Comparison of ENCODE assay signal across 18 cellular contexts in the genomic region with DNA sequence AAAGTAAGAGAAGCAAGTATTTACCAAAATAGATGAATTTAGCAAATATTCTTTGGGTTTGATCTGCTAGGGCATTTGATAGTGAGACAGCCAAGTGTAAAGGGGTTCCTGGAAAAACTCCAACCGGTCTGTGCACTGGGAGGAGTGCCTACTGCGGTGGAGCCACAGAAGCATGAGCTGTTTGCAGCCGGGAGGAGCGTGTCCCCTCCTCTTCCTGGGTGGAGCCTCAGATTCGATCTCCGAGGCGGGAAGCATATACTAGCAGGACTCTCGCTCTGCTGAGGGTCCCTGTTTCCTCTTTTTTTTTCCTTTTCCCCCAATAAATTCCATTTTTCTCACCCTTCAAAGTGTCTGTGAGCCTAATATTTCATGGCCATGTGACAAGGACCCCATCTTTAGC. TPM values are rescaled to one million over a fixed set of nuclear protein-coding genes. Genes with fewer than 3 reads are reported as not detected.
DNase-seq lines count a peak whose midpoint lies in the region; ATAC-seq and TF ChIP-seq lines count a peak whose summit lies in the region.
"Had no signal": no experiment of that assay in that cellular context is flagged by ENCODE, and none has a peak within 500 bp of the region (broad histone marks: within the 10 kb centered on the region; RNA-seq: fewer than 3 reads in every experiment).

No MANE protein-coding gene starts in this region.

- H4K91ac ChIP-seq in neuronal stem cell (ENCODE audit: low read depth, low read length, poor library complexity): no peak overlapping the region

- no peak overlapping the region for H2BK120ac ChIP-seq in neuronal stem cell (ENCODE audit: low read depth, low read length)

- no peak overlapping the region for H3K4me2 ChIP-seq in neuronal stem cell (ENCODE audit: insufficient read depth, low read length, poor library complexity, severe bottlenecking)

- H3K4me3 ChIP-seq in neuronal stem cell (ENCODE audit: low read length in 2 of 2): no peak overlapping the region
- H3K4me3 ChIP-seq: HAP-1 had no signal

- H3K4ac ChIP-seq in neuronal stem cell (ENCODE audit: low read length): no peak overlapping the region

- in situ Hi-C loops in KBM-7 (cut with MboI; ENCODE audit: low pct_unique_long_range_greater_than_20kb, low sequenced_read_pairs): no loop called here

- H2AFZ ChIP-seq in neuronal stem cell (ENCODE audit: low read length): peak overlapping the region; percentile 36

- H3K27ac ChIP-seq in neuronal stem cell (replicated peaks; ENCODE audit: low read length): no peak overlapping the region
- H3K27ac ChIP-seq: RWPE1 had no signal

- no peaks in the 10 kb centered on the region for H3K9me3 ChIP-seq in neuronal stem cell (replicated peaks in 1 of 2; ENCODE audit: control insufficient read depth in 2 of 2, insufficient read depth in 1 of 2, low read depth in 1 of 2, low read length in 2 of 2)
- H3K9me3 ChIP-seq: Caco-2, HAP-1 had no signal

- TF ChIP-seq CTCF in GM10266 (IDR thresholded peaks at IDR 0.05; ENCODE audit: control insufficient read depth, insufficient read depth, low read depth, missing control alignments): no peak

- no peaks in the 10 kb centered on the region for H3K79me1 ChIP-seq in neuronal stem cell (ENCODE audit: low read depth, low read length)

- H3K27ac Mint-ChIP-seq in activated naive CD4-positive, alpha-beta T cell treated with anti-CD3 and anti-CD28 coated beads, Interleukin-2, amount 50 U/mL, for 72 hours: no peak overlapping the region
- H3K27ac Mint-ChIP-seq: B cell; CD4-positive, CD25-positive, alpha-beta regulatory T cell; T-helper 1 cell treated with Interleukin-12 subunit alpha and Interleukin-12 subunit beta and Interleukin-4 antibody, amounts not matched to agents 30 μg/mL and 1 μg/mL, for 36 hours had no signal

- H3K27me3 ChIP-seq in neuronal stem cell (ENCODE audit: control insufficient read depth in 3 of 3, insufficient read depth in 3 of 3, low read depth in 1 of 3, low read length in 3 of 3): peaks cover 0 to 7% (median 0%) of the 10 kb centered on the region in 3 experiments

- ATAC-seq in SK-N-SH treated with all-trans-retinoic acid at 6 μM for 48 hours: 0 out of 3 replicates have a peak, but pooled peaks have one; percentile 22
- no peak for ATAC-seq in activated naive CD4-positive, alpha-beta T cell treated with anti-CD3 and anti-CD28 coated beads, Interleukin-2, amount 50 U/mL, for 72 hours
- ATAC-seq: PC-3 had no signal

- no peaks in the 10 kb centered on the region for H3K9me3 Mint-ChIP-seq in activated naive CD4-positive, alpha-beta T cell treated with anti-CD3 and anti-CD28 coated beads, Interleukin-2, amount 50 U/mL, for 72 hours
- H3K9me3 Mint-ChIP-seq: T-helper 1 cell treated with Interleukin-12 subunit alpha and Interleukin-12 subunit beta and Interleukin-4 antibody, amounts not matched to agents 30 μg/mL and 1 μg/mL, for 36 hours had no signal

- H3K9ac ChIP-seq in neuronal stem cell (ENCODE audit: low read depth, low read length, poor library complexity): no peak overlapping the region

- WGBS in neuronal stem cell (ENCODE audit: extremely low coverage in 2 of 2, insufficient read length in 2 of 2, insufficient replicate concordance in 1 of 2), 2 donors: no CpG with 5 or more reads among the region's 8 CpGs

- H3K18ac ChIP-seq in neuronal stem cell (ENCODE audit: low read length): no peak overlapping the region

- H2AK5ac ChIP-seq in neuronal stem cell (ENCODE audit: low read depth, low read length): no peak overlapping the region

- no peak overlapping the region for H2BK5ac ChIP-seq in neuronal stem cell (ENCODE audit: low read length)

- no peaks in the 10 kb centered on the region for H3K36me3 Mint-ChIP-seq in activated naive CD4-positive, alpha-beta T cell treated with anti-CD3 and anti-CD28 coated beads, Interleukin-2, amount 50 U/mL, for 72 hours
- H3K36me3 Mint-ChIP-seq: CD4-positive, CD25-positive, alpha-beta regulatory T cell had no signal

- H3K14ac ChIP-seq in neuronal stem cell (ENCODE audit: low read length): no peak overlapping the region

- H3K4me1 ChIP-seq in neuronal stem cell (ENCODE audit: control insufficient read depth in 2 of 2, insufficient read depth in 1 of 2, low read depth in 1 of 2, low read length in 2 of 2): peaks cover 0 to 2% of the 10 kb centered on the region in 2 donors
- H3K4me1 ChIP-seq: Caco-2 had no signal

- no peaks in the 10 kb centered on the region for H3K36me3 ChIP-seq in neuronal stem cell (replicated peaks in 1 of 2; ENCODE audit: control insufficient read depth in 2 of 2, insufficient read depth in 2 of 2, low read length in 2 of 2)
- H3K36me3 ChIP-seq: HAP-1 had no signal

- no peak overlapping the region for H3K23ac ChIP-seq in neuronal stem cell (ENCODE audit: low read depth, low read length, poor library complexity)

- DNase-seq in KBM-7 (peak; percentile 54), MV-4-11 (lab: John Stamatoyannopoulos, UW) (peak; percentile 65), neuronal stem cell (ENCODE audit: low spot score) (no peak), GM10266 (ENCODE audit: extremely low spot score) (no peak), activated T-cell treated with anti-CD3 and anti-CD28 coated beads for 4 hours (no peak)
- DNase-seq in activated naive CD4-positive, alpha-beta T cell treated with anti-CD3 and anti-CD28 coated beads, Interleukin-2, amount 50 U/mL, for 72 hours (ENCODE audit: low spot score in 2 of 2): no peak
- DNase-seq: Caco-2; CD4-positive, CD25-positive, alpha-beta regulatory T cell; NCI-H1048; NCI-H1436; NCI-H345; NCI-H526; PC-3 had no signal

- H2BK15ac ChIP-seq in neuronal stem cell (ENCODE audit: low read length): no peak overlapping the region

- no peak overlapping the region for H4K8ac ChIP-seq in neuronal stem cell (ENCODE audit: low read depth, low read length)

- no peak overlapping the region for H2BK12ac ChIP-seq in neuronal stem cell (ENCODE audit: low read length)

TF ChIP-seq in SK-N-SH treated with all-trans-retinoic acid at 6 μM for 48 hours, 23 proteins besides CTCF, POLR2A, EP300 and RAD21:
- no peak for TF ChIP-seq TOX (CRISPR knock-in tag; IDR thresholded peaks at IDR 0.05; ENCODE audit: borderline replicate concordance)
- TF ChIP-seq, protein P1, sequence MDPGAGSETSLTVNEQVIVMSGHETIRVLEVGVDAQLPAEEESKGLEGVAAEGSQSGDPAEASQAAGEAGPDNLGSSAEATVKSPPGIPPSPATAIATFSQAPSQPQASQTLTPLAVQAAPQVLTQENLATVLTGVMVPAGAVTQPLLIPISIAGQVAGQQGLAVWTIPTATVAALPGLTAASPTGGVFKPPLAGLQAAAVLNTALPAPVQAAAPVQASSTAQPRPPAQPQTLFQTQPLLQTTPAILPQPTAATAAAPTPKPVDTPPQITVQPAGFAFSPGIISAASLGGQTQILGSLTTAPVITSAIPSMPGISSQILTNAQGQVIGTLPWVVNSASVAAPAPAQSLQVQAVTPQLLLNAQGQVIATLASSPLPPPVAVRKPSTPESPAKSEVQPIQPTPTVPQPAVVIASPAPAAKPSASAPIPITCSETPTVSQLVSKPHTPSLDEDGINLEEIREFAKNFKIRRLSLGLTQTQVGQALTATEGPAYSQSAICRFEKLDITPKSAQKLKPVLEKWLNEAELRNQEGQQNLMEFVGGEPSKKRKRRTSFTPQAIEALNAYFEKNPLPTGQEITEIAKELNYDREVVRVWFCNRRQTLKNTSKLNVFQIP (CRISPR knock-in tag; IDR thresholded peaks at IDR 0.05; ENCODE audit: borderline replicate concordance, low read depth): no peak
- no peak for TF ChIP-seq PPARA (CRISPR knock-in tag; IDR thresholded peaks at IDR 0.05; ENCODE audit: borderline replicate concordance)
- no peak for TF ChIP-seq ZNF565 (CRISPR knock-in tag; conservative IDR thresholded peaks at IDR 0.05; ENCODE audit: low read depth)
- TF ChIP-seq TCF4 (CRISPR knock-in tag; IDR thresholded peaks at IDR 0.05; ENCODE audit: borderline replicate concordance): no peak
- TF ChIP-seq, protein P2, sequence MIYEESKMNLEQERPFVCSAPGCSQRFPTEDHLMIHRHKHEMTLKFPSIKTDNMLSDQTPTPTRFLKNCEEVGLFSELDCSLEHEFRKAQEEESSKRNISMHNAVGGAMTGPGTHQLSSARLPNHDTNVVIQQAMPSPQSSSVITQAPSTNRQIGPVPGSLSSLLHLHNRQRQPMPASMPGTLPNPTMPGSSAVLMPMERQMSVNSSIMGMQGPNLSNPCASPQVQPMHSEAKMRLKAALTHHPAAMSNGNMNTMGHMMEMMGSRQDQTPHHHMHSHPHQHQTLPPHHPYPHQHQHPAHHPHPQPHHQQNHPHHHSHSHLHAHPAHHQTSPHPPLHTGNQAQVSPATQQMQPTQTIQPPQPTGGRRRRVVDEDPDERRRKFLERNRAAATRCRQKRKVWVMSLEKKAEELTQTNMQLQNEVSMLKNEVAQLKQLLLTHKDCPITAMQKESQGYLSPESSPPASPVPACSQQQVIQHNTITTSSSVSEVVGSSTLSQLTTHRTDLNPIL (CRISPR knock-in tag; IDR thresholded peaks at IDR 0.05; ENCODE audit: low read depth): no peak
- TF ChIP-seq GLIS3 (CRISPR knock-in tag; IDR thresholded peaks at IDR 0.05): no peak
- no peak for TF ChIP-seq SNAI2 (CRISPR knock-in tag; IDR thresholded peaks at IDR 0.05)
- TF ChIP-seq OSR1 (CRISPR knock-in tag; IDR thresholded peaks at IDR 0.05): no peak
- TF ChIP-seq ZFP30 (CRISPR knock-in tag; IDR thresholded peaks at IDR 0.05): no peak
- no peak for TF ChIP-seq RARB (CRISPR knock-in tag; IDR thresholded peaks at IDR 0.05)

RNA-seq across cellular contexts. Expression of a gene that starts 45.1 kb away (rescaled TPM):
- polyA plus RNA-seq in neuronal stem cell (2013, experiment 1 of 2): 1.2 TPM
- 0.72 TPM for polyA plus RNA-seq in neuronal stem cell (2013, experiment 2 of 2)
- total RNA-seq in activated naive CD4-positive, alpha-beta T cell treated with anti-CD3 and anti-CD28 coated beads, Interleukin-2, amount 50 U/mL, for 72 hours: under 1 TPM in 1 of 2 donors, not detected in 1; 0.88 TPM
- total RNA-seq: CD4-positive, CD25-positive, alpha-beta regulatory T cell had no signal
- polyA plus RNA-seq: CD4-positive, CD25-positive, alpha-beta regulatory T cell had no signal

Comparison
In these comparisons a context has a peak if more than half of its experiments do, and no peak if none do; other contexts are left out.
1. DNase-seq: peak in KBM-7 (single experiment) and MV-4-11 (single experiment); none in neuronal stem cell (single experiment), activated naive CD4-positive, alpha-beta T cell treated with anti-CD3 and anti-CD28 coated beads, Interleukin-2, amount 50 U/mL, for 72 hours (0 of 2), GM10266 (single experiment) and activated T-cell treated with anti-CD3 and anti-CD28 coated beads for 4 hours (single experiment).